Comparison of ENCODE assay signal across 1 cellular context in the genomic region with DNA sequence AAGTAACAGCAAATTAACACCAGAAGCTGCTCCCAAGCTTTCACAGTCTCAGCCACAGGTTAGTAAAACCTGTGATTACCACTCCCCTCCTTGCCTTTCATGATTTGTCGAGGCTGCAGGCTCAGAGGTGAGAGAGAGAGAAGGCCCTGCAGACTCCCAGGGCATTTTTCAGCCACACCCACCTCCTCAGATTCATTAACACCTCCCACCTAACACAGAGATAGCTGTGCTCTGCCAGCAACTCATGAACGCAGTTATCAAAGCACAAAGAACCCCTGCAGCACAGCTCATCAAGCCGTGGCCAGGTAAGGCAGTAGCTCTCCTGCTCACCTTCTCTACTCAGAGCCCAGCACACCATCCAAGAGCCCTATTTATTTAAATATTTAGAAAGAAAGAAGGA.
TF ChIP-seq lines count a peak whose summit lies in the region.

No MANE protein-coding gene starts in this region.

TF ChIP-seq in GM23338, 12 proteins besides CTCF, POLR2A, EP300 and RAD21 (continued from another document):
- TF ChIP-seq, protein P1, sequence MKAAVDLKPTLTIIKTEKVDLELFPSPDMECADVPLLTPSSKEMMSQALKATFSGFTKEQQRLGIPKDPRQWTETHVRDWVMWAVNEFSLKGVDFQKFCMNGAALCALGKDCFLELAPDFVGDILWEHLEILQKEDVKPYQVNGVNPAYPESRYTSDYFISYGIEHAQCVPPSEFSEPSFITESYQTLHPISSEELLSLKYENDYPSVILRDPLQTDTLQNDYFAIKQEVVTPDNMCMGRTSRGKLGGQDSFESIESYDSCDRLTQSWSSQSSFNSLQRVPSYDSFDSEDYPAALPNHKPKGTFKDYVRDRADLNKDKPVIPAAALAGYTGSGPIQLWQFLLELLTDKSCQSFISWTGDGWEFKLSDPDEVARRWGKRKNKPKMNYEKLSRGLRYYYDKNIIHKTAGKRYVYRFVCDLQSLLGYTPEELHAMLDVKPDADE (IDR thresholded peaks at IDR 0.05), result no peak
- TF ChIP-seq ZNF114 (CRISPR knock-in tag; IDR thresholded peaks at IDR 0.05), result no peak
- no peak for TF ChIP-seq JUNB (IDR thresholded peaks at IDR 0.05; ENCODE audit: unreplicated experiment)
- TF ChIP-seq POLR2AphosphoS5 (IDR thresholded peaks at IDR 0.05; ENCODE audit: low read depth), result no peak
- no peak for TF ChIP-seq ZNF331 (CRISPR knock-in tag; IDR thresholded peaks at IDR 0.05; ENCODE audit: low read depth)
- TF ChIP-seq NANOG (IDR thresholded peaks at IDR 0.05; ENCODE audit: borderline replicate concordance), result no peak
- no peak for TF ChIP-seq STAT1 (IDR thresholded peaks at IDR 0.05; ENCODE audit: unreplicated experiment)
- TF ChIP-seq CREB1 (CRISPR knock-in tag; IDR thresholded peaks at IDR 0.05; ENCODE audit: low read depth), result no peak
- TF ChIP-seq, protein P2, sequence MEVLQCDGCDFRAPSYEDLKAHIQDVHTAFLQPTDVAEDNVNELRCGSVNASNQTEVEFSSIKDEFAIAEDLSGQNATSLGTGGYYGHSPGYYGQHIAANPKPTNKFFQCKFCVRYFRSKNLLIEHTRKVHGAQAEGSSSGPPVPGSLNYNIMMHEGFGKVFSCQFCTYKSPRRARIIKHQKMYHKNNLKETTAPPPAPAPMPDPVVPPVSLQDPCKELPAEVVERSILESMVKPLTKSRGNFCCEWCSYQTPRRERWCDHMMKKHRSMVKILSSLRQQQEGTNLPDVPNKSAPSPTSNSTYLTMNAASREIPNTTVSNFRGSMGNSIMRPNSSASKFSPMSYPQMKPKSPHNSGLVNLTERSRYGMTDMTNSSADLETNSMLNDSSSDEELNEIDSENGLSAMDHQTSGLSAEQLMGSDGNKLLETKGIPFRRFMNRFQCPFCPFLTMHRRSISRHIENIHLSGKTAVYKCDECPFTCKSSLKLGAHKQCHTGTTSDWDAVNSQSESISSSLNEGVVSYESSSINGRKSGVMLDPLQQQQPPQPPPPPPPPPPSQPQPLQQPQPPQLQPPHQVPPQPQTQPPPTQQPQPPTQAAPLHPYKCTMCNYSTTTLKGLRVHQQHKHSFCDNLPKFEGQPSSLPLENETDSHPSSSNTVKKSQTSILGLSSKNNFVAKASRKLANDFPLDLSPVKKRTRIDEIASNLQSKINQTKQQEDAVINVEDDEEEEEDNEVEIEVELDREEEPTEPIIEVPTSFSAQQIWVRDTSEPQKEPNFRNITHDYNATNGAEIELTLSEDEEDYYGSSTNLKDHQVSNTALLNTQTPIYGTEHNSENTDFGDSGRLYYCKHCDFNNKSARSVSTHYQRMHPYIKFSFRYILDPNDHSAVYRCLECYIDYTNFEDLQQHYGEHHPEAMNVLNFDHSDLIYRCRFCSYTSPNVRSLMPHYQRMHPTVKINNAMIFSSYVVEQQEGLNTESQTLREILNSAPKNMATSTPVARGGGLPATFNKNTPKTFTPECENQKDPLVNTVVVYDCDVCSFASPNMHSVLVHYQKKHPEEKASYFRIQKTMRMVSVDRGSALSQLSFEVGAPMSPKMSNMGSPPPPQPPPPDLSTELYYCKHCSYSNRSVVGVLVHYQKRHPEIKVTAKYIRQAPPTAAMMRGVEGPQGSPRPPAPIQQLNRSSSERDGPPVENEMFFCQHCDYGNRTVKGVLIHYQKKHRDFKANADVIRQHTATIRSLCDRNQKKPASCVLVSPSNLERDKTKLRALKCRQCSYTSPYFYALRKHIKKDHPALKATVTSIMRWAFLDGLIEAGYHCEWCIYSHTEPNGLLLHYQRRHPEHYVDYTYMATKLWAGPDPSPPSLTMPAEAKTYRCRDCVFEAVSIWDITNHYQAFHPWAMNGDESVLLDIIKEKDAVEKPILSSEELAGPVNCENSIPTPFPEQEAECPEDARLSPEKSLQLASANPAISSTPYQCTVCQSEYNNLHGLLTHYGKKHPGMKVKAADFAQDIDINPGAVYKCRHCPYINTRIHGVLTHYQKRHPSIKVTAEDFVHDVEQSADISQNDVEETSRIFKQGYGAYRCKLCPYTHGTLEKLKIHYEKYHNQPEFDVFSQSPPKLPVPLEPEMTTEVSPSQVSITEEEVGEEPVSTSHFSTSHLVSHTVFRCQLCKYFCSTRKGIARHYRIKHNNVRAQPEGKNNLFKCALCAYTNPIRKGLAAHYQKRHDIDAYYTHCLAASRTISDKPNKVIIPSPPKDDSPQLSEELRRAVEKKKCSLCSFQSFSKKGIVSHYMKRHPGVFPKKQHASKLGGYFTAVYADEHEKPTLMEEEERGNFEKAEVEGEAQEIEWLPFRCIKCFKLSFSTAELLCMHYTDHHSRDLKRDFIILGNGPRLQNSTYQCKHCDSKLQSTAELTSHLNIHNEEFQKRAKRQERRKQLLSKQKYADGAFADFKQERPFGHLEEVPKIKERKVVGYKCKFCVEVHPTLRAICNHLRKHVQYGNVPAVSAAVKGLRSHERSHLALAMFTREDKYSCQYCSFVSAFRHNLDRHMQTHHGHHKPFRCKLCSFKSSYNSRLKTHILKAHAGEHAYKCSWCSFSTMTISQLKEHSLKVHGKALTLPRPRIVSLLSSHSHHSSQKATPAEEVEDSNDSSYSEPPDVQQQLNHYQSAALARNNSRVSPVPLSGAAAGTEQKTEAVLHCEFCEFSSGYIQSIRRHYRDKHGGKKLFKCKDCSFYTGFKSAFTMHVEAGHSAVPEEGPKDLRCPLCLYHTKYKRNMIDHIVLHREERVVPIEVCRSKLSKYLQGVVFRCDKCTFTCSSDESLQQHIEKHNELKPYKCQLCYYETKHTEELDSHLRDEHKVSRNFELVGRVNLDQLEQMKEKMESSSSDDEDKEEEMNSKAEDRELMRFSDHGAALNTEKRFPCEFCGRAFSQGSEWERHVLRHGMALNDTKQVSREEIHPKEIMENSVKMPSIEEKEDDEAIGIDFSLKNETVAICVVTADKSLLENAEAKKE (CRISPR knock-in tag; IDR thresholded peaks at IDR 0.05), result no peak
TF ChIP-seq in GM23338: peak in this region for 0.
